14 cellular contexts compared by ENCODE assay signal in the genomic region with DNA sequence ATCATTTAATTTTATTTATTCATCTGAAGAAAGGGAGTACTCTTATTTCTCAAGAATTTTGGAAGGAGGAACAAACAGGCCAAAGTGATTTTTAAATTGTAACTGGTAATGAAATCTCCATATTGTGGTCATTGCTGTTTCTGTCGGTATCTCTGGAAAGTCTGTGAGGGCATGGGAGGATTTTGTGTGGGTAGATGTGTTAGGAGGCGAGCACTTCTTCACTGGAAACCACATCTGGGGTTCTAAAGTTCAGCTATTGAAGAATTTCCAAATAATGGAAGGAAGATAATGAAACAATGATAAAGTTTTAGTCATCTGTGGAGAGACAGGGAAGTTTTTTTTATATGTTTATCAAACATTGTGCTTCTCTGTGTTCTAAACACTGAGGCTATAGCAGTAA. TPM values are rescaled to one million over a fixed set of nuclear protein-coding genes. Genes with fewer than 3 reads are reported as not detected.
DNase-seq lines count a peak whose midpoint lies in the region; ATAC-seq and TF ChIP-seq lines count a peak whose summit lies in the region.
"Had no signal": no experiment of that assay in that cellular context is flagged by ENCODE, and none has a peak within 500 bp of the region (broad histone marks: within the 10 kb centered on the region; RNA-seq: fewer than 3 reads in every experiment).

No MANE protein-coding gene starts in this region.

- H4K20me1 ChIP-seq in OCI-LY1 (ENCODE audit: insufficient read depth, low read length) = no peaks in the 10 kb centered on the region

- no peaks in the 10 kb centered on the region for H3K27me3 ChIP-seq in OCI-LY1 (ENCODE audit: insufficient read depth, low read length)
- H3K27me3 ChIP-seq: ovary had no signal

- H3K4me3 ChIP-seq in OCI-LY1 (ENCODE audit: low read depth, low read length, poor library complexity, severe bottlenecking) = no peak overlapping the region
- H3K4me3 ChIP-seq: GM23248, ovary had no signal

- H3K4me3 Mint-ChIP-seq in activated naive CD4-positive, alpha-beta T cell treated with anti-CD3 and anti-CD28 coated beads, Interleukin-2, amount 50 U/mL, for 24 hours = no peak overlapping the region
- H3K4me3 Mint-ChIP-seq in activated naive CD4-positive, alpha-beta T cell treated with anti-CD3 and anti-CD28 coated beads for 36 hours = no peak overlapping the region
- H3K4me3 Mint-ChIP-seq: activated CD4-positive, alpha-beta memory T cell treated with anti-CD3 and anti-CD28 coated beads, Interleukin-2, amount 10 ng/mL, durations not matched to agents 7 days and 5 days; mesothelial cell of epicardium had no signal

- H3K27me3 Mint-ChIP-seq in activated naive CD4-positive, alpha-beta T cell treated with anti-CD3 and anti-CD28 coated beads, Interleukin-2, amount 50 U/mL, for 24 hours = no peaks in the 10 kb centered on the region
- H3K27me3 Mint-ChIP-seq in activated naive CD4-positive, alpha-beta T cell treated with anti-CD3 and anti-CD28 coated beads for 36 hours (ENCODE audit: low read depth) = no peaks in the 10 kb centered on the region
- H3K27me3 Mint-ChIP-seq: activated CD4-positive, alpha-beta memory T cell treated with anti-CD3 and anti-CD28 coated beads, Interleukin-2, amount 10 ng/mL, durations not matched to agents 7 days and 5 days had no signal

- no peaks in the 10 kb centered on the region for H3K9me3 ChIP-seq in OCI-LY1 (ENCODE audit: low read length)
- H3K9me3 ChIP-seq: ovary had no signal

- peak overlapping the region; percentile 56; the same call in 1 of the 2 replicates for H3K4me2 ChIP-seq in OCI-LY1 (ENCODE audit: low read length)

- DNase-seq in activated naive CD4-positive, alpha-beta T cell treated with anti-CD3 and anti-CD28 coated beads for 36 hours = no peak
- DNase-seq in Kasumi-1 (lab: John Stamatoyannopoulos, UW) = no peak
- no peak for DNase-seq in retina
- no peak for DNase-seq in mucosa of gallbladder (ENCODE audit: low spot score)
- DNase-seq: activated CD4-positive, alpha-beta memory T cell treated with anti-CD3 and anti-CD28 coated beads, Interleukin-2, amount 10 ng/mL, durations not matched to agents 7 days and 5 days; DMS 273 treated with DMSO at 0.1 percent for 48 hours; GM23248; ovary had no signal

- H3K36me3 Mint-ChIP-seq in activated naive CD4-positive, alpha-beta T cell treated with anti-CD3 and anti-CD28 coated beads, Interleukin-2, amount 50 U/mL, for 24 hours = peaks cover 37% of the 10 kb centered on the region
- H3K36me3 Mint-ChIP-seq in activated naive CD4-positive, alpha-beta T cell treated with anti-CD3 and anti-CD28 coated beads for 36 hours (ENCODE audit: low read depth) = peaks cover 20% of the 10 kb centered on the region

- H3K9me3 Mint-ChIP-seq in activated naive CD4-positive, alpha-beta T cell treated with anti-CD3 and anti-CD28 coated beads, Interleukin-2, amount 50 U/mL, for 24 hours = no peaks in the 10 kb centered on the region
- no peaks in the 10 kb centered on the region for H3K9me3 Mint-ChIP-seq in activated naive CD4-positive, alpha-beta T cell treated with anti-CD3 and anti-CD28 coated beads for 36 hours

- H3K27ac ChIP-seq in OCI-LY1 (ENCODE audit: low read depth, low read length, poor library complexity, severe bottlenecking) = peak overlapping the region; percentile 78
- H3K27ac ChIP-seq: GM23248, ovary had no signal

- no peak for TF ChIP-seq CTCF in OCI-LY1 (IDR thresholded peaks at IDR 0.05; ENCODE audit: low read length)

- peak overlapping the region; percentile 12 for H3K27ac Mint-ChIP-seq in activated naive CD4-positive, alpha-beta T cell treated with anti-CD3 and anti-CD28 coated beads, Interleukin-2, amount 50 U/mL, for 24 hours
- no peak overlapping the region for H3K27ac Mint-ChIP-seq in activated naive CD4-positive, alpha-beta T cell treated with anti-CD3 and anti-CD28 coated beads for 36 hours
- H3K27ac Mint-ChIP-seq: activated CD4-positive, alpha-beta memory T cell treated with anti-CD3 and anti-CD28 coated beads, Interleukin-2, amount 10 ng/mL, durations not matched to agents 7 days and 5 days; mesothelial cell of epicardium had no signal

- H3F3A ChIP-seq in OCI-LY1 (ENCODE audit: insufficient read depth, low read length) = no peaks in the 10 kb centered on the region

- peaks cover 27% of the 10 kb centered on the region for H3K36me3 ChIP-seq in OCI-LY1 (ENCODE audit: insufficient read depth, low read length)
- H3K36me3 ChIP-seq: ovary had no signal

- peak overlapping the region; percentile 31; the same call in 1 of the 2 replicates for H3K9ac ChIP-seq in OCI-LY1 (ENCODE audit: low read length)
- H3K9ac ChIP-seq: GM23248 had no signal

- H2AFZ ChIP-seq in OCI-LY1 (ENCODE audit: low read length) = no peak overlapping the region
- H2AFZ ChIP-seq: GM23248 had no signal

- H3K9me2 ChIP-seq in OCI-LY1 (ENCODE audit: low read depth, low read length) = no peaks in the 10 kb centered on the region

- intact Hi-C loops in activated naive CD4-positive, alpha-beta T cell treated with anti-CD3 and anti-CD28 coated beads for 36 hours (cut with micrococcal nuclease) = no loop called here

- peaks cover 52% of the 10 kb centered on the region for H3K4me1 Mint-ChIP-seq in activated naive CD4-positive, alpha-beta T cell treated with anti-CD3 and anti-CD28 coated beads, Interleukin-2, amount 50 U/mL, for 24 hours
- H3K4me1 Mint-ChIP-seq in activated naive CD4-positive, alpha-beta T cell treated with anti-CD3 and anti-CD28 coated beads for 36 hours (ENCODE audit: low read depth) = peaks cover 29% of the 10 kb centered on the region
- H3K4me1 Mint-ChIP-seq: mesothelial cell of epicardium had no signal

- CTCF ChIA-PET in activated naive CD4-positive, alpha-beta T cell treated with anti-CD3 and anti-CD28 coated beads for 36 hours (lab: Charles Lee) = no interaction called here

- peaks cover 16% of the 10 kb centered on the region for H3K4me1 ChIP-seq in OCI-LY1 (ENCODE audit: insufficient read depth, low read length, severe bottlenecking)

- H3K79me2 ChIP-seq in OCI-LY1 (ENCODE audit: insufficient read depth, low read length) = no peaks in the 10 kb centered on the region

- peak; percentile 16 for ATAC-seq in HG02798 (IDR thresholded peaks at IDR 0.05; ENCODE audit: poor library complexity, unreplicated experiment)
- no peak for ATAC-seq in HG03460 (IDR thresholded peaks at IDR 0.05; ENCODE audit: unreplicated experiment)
- ATAC-seq: Panc1 had no signal

RNA-seq across cellular contexts. Expression of gene TRIM34, which starts 6.6 kb away (rescaled TPM):
- total RNA-seq in activated naive CD4-positive, alpha-beta T cell treated with anti-CD3 and anti-CD28 coated beads for 36 hours = 10 to 100 TPM; 12.8 to 12.9 TPM
- 8.6 TPM for total RNA-seq in mucosa of gallbladder

RNA-seq across cellular contexts. Expression of gene TRIM6, which starts 35.0 kb away (rescaled TPM):
- total RNA-seq in activated naive CD4-positive, alpha-beta T cell treated with anti-CD3 and anti-CD28 coated beads for 36 hours = 1 to 10 TPM; 2.1 to 2.6 TPM
- total RNA-seq in mucosa of gallbladder = 2.1 TPM

RNA-seq across cellular contexts. Expression of gene OR52B6, which starts 50.7 kb away (rescaled TPM):
- not detected for total RNA-seq in activated naive CD4-positive, alpha-beta T cell treated with anti-CD3 and anti-CD28 coated beads for 36 hours
- not detected for total RNA-seq in mucosa of gallbladder
- total RNA-seq: activated CD4-positive, alpha-beta memory T cell treated with anti-CD3 and anti-CD28 coated beads, Interleukin-2, amount 10 ng/mL, durations not matched to agents 7 days and 5 days; GM23248; mesothelial cell of epicardium; ovary had no signal

RNA-seq across cellular contexts. Expression of gene TRIM5, which starts 53.4 kb away (rescaled TPM):
- 10 to 100 TPM; 37.2 to 38.0 TPM for total RNA-seq in activated naive CD4-positive, alpha-beta T cell treated with anti-CD3 and anti-CD28 coated beads for 36 hours
- total RNA-seq in mucosa of gallbladder = 39.8 TPM

RNA-seq across cellular contexts. Expression of gene TRIM22, which starts 58.2 kb away (rescaled TPM):
- total RNA-seq in activated naive CD4-positive, alpha-beta T cell treated with anti-CD3 and anti-CD28 coated beads for 36 hours = 100 to 1,000 TPM; 280 to 292 TPM
- total RNA-seq in mucosa of gallbladder = 43.9 TPM
